Comparison of ENCODE assay signal across 9 cellular contexts in genomic region chr2:16653799-16654198, GRCh38. TPM values are rescaled to one million over a fixed set of nuclear protein-coding genes. Genes with fewer than 3 reads are reported as not detected.
DNase-seq lines count a peak whose midpoint lies in the region; ATAC-seq and TF ChIP-seq lines count a peak whose summit lies in the region.
"Had no signal": no experiment of that assay in that cellular context is flagged by ENCODE, and none has a peak within 500 bp of the region (broad histone marks: within the 10 kb centered on the region; RNA-seq: fewer than 3 reads in every experiment).

No MANE protein-coding gene starts in this region.

- H3K4me3 ChIP-seq in left ventricle myocardium inferior, result no peak overlapping the region
- no peak overlapping the region for H3K4me3 ChIP-seq in upper lobe of right lung

- TF ChIP-seq CTCF in left ventricle myocardium inferior (IDR thresholded peaks at IDR 0.05; ENCODE audit: borderline replicate concordance) (no peak), upper lobe of right lung (IDR thresholded peaks at IDR 0.05) (no peak)

- H3K27me3 ChIP-seq in left ventricle myocardium inferior (ENCODE audit: low read depth) (no peaks in the 10 kb centered on the region), upper lobe of right lung (no peaks in the 10 kb centered on the region)

- H3K4me1 ChIP-seq in left ventricle myocardium inferior (peaks cover 97% of the 10 kb centered on the region), upper lobe of right lung (peaks cover 86% of the 10 kb centered on the region)

- no peaks in the 10 kb centered on the region for H3K36me3 ChIP-seq in left ventricle myocardium inferior
- H3K36me3 ChIP-seq in upper lobe of right lung, result no peaks in the 10 kb centered on the region

- H3K27ac ChIP-seq in left ventricle myocardium inferior (replicated peaks) (peak overlapping the region; percentile 70), upper lobe of right lung (peak overlapping the region; percentile 81)

- no peaks in the 10 kb centered on the region for H3K9me3 ChIP-seq in left ventricle myocardium inferior (replicated peaks)
- no peaks in the 10 kb centered on the region for H3K9me3 ChIP-seq in upper lobe of right lung

- ATAC-seq in Right ventricle myocardium inferior (no peak), HG03354 (IDR thresholded peaks at IDR 0.05; ENCODE audit: poor library complexity, severe bottlenecking, unreplicated experiment) (peak; percentile 38), upper lobe of right lung (peak; percentile 46)

- DNase-seq in left ventricle myocardium inferior, result no peak
- no peak for DNase-seq in Right ventricle myocardium inferior (ENCODE audit: missing footprints)
- DNase-seq in dermis microvascular lymphatic vessel endothelial cell (ENCODE audit: low read depth in 2 of 2), result peak; percentile 83 to 90
- no peak for DNase-seq in upper lobe of right lung
- DNase-seq in SK-N-DZ (ENCODE audit: low spot score), result no peak
- no peak for DNase-seq in LoVo (ENCODE audit: low spot score)
- no peak for DNase-seq in kidney tubule cell (ENCODE audit: low spot score)
- DNase-seq: stimulated activated CD4-positive, alpha-beta T cell treated with anti-CD3 and anti-CD28 coated beads, Interleukin-15, amount 100 ng/mL, for 24 hours had no signal

- intact Hi-C loops in left ventricle myocardium inferior (cut with micrococcal nuclease) (no loop called here), Right ventricle myocardium inferior (cut with DNase I) (no loop called here), upper lobe of right lung (cut with DNase I) (no loop called here)

RNA-seq across cellular contexts. Expression of gene CYRIA, which starts 11.8 kb away (rescaled TPM):
- total RNA-seq in left ventricle myocardium inferior (4.1 TPM), Right ventricle myocardium inferior (5.1 TPM), dermis microvascular lymphatic vessel endothelial cell (30.6 and 40.2 TPM in 2 replicates), upper lobe of right lung (24.2 TPM)
- 1.3 and 1.5 TPM in 2 replicates for polyA plus RNA-seq in SK-N-DZ (2014; cell fraction: cytosol; rRNA removed)
- 1.2 and 1.5 TPM in 2 replicates for polyA plus RNA-seq in SK-N-DZ (2014; cell fraction: nucleus; rRNA removed)

Comparison
In these comparisons a context has a peak if more than half of its experiments do, and no peak if none do; other contexts are left out.
1. DNase-seq: peak in dermis microvascular lymphatic vessel endothelial cell (2 of 2); none in left ventricle myocardium inferior (single experiment), Right ventricle myocardium inferior (single experiment), upper lobe of right lung (single experiment), SK-N-DZ (single experiment), LoVo (single experiment) and kidney tubule cell (single experiment).